In the genomic region with DNA sequence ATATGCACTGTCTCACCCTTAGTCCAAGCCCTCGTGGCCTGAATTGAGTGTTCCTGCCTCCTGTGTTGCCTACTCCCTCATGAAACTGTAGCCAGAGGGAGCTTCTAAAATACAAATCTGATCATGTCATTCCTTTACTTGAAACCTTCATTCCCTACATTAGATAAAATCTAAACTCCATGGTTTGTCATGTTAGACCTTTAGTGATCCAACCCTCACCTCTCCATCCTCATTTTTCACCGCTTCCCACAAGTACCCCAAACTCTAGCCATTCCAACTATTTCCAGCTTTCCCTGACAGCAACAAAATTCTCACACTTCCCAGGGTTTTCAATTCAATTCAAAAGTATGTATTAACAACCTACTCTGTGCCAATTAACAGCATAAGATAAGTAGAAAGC, we compare ENCODE assay signal across 32 cellular contexts. TPM values are rescaled to one million over a fixed set of nuclear protein-coding genes. Genes with fewer than 3 reads are reported as not detected.
"Had no signal": no experiment of that assay in that cellular context is flagged by ENCODE, and none has a peak within 500 bp of the region (broad histone marks: within the 10 kb centered on the region; RNA-seq: fewer than 3 reads in every experiment).

No MANE protein-coding gene starts in this region.

- H3K27ac Mint-ChIP-seq: activated B cell treated with CpG ODN at 0.5 μM for 24 hours; activated CD4-positive, alpha-beta memory T cell treated with anti-CD3 and anti-CD28 coated beads for 36 hours; activated CD4-positive, alpha-beta T cell treated with anti-CD3 and anti-CD28 coated beads, Interleukin-2, amount 10 ng/mL, durations not matched to agents 24 days and 14 days; activated CD8-positive, alpha-beta T cell treated with anti-CD3 and anti-CD28 coated beads for 36 hours; activated naive CD4-positive, alpha-beta T cell treated with anti-CD3 and anti-CD28 coated beads, Interleukin-2, amount 10 ng/mL, durations not matched to agents 7 days and 5 days; activated naive CD4-positive, alpha-beta T cell treated with anti-CD3 and anti-CD28 coated beads, Interleukin-2, amount 50 U/mL, for 24 hours; activated naive CD8-positive, alpha-beta T cell; activated naive CD8-positive, alpha-beta T cell treated with anti-CD3 and anti-CD28 coated beads, Interleukin-2, amount 10 ng/mL, durations not matched to agents 7 days and 5 days; activated naive CD8-positive, alpha-beta T cell treated with anti-CD3 and anti-CD28 coated beads, Interleukin-2, amount 50 U/mL, for 24 hours; activated T-cell treated with anti-CD3 and anti-CD28 coated beads, Interleukin-2, amount 50 U/mL, for 24 hours; activated T-helper 2 cell treated with anti-CD3 and anti-CD28 coated beads, Interferon-gamma antibody, Interleukin-2, Interleukin-4, amounts not matched to agents 10 μg/mL and 5 μg/mL and 100 μg/mL, durations not matched to agents 14 hours and 24 hours and 36 hours; T-helper 1 cell treated with Interleukin-12 subunit alpha and Interleukin-12 subunit beta and Interleukin-4 antibody, amounts not matched to agents 30 μg/mL and 1 μg/mL, for 36 hours; T-helper 2 cell treated with Interferon-gamma antibody and Interleukin-4, amounts not matched to agents 5 μg/mL and 100 μg/mL, for 36 hours had no signal

- H3K27me3 ChIP-seq: ascending aorta, breast epithelium had no signal

- DNase-seq: activated B cell treated with CpG ODN at 0.5 μM for 24 hours; activated CD4-positive, alpha-beta memory T cell treated with anti-CD3 and anti-CD28 coated beads for 36 hours; activated CD4-positive, alpha-beta T cell treated with anti-CD3 and anti-CD28 coated beads for 4 hours; activated CD4-positive, alpha-beta T cell treated with anti-CD3 and anti-CD28 coated beads, Interleukin-2, amount 10 ng/mL, durations not matched to agents 24 days and 14 days; activated CD4-positive, alpha-beta T cell treated with anti-CD3 and anti-CD28 coated beads, Interleukin-2, amount 50 U/mL, for 1 hour; activated CD4-positive, alpha-beta T cell treated with anti-CD3 and anti-CD28 coated beads, Interleukin-2, amount 50 U/mL, for 4 hours; activated CD4-positive, CD25-positive, alpha-beta regulatory T cell treated with anti-CD3 and anti-CD28 coated beads, Interleukin-2, amount 50 U/mL, for 72 hours; activated CD8-positive, alpha-beta memory T cell treated with anti-CD3 and anti-CD28 coated beads, Interleukin-2, amount 50 U/mL, for 48 hours; activated CD8-positive, alpha-beta T cell treated with anti-CD3 and anti-CD28 coated beads for 36 hours; activated effector memory CD4-positive, alpha-beta T cell treated with Interleukin-2 at 50 U/mL for 16 hours; activated gamma-delta T cell; activated naive CD4-positive, alpha-beta T cell treated with anti-CD3 and anti-CD28 coated beads, Interleukin-2, amount 10 ng/mL, durations not matched to agents 7 days and 5 days; activated naive CD4-positive, alpha-beta T cell treated with Interleukin-2 at 50 U/mL for 16 hours; activated naive CD8-positive, alpha-beta T cell treated with anti-CD3 and anti-CD28 coated beads, Interleukin-2, amount 10 ng/mL, durations not matched to agents 7 days and 5 days; activated naive CD8-positive, alpha-beta T cell treated with anti-CD3 and anti-CD28 coated beads, Interleukin-2, amount 50 U/mL, for 24 hours; activated T-cell treated with anti-CD3 and anti-CD28 coated beads, Interleukin-2, amount 50 U/mL, for 24 hours; activated T-cell treated with anti-CD3 and anti-CD28 coated beads, Interleukin-2, amount 50 U/mL, for 48 hours; amygdala; anterior cingulate cortex; brain microvascular endothelial cell; central memory CD4-positive, alpha-beta T cell; T-helper 1 cell; T-helper 9 cell had no signal

- H3K36me3 Mint-ChIP-seq: activated CD4-positive, alpha-beta memory T cell treated with anti-CD3 and anti-CD28 coated beads for 36 hours; activated naive CD4-positive, alpha-beta T cell treated with anti-CD3 and anti-CD28 coated beads, Interleukin-2, amount 10 ng/mL, durations not matched to agents 7 days and 5 days; activated naive CD4-positive, alpha-beta T cell treated with anti-CD3 and anti-CD28 coated beads, Interleukin-2, amount 50 U/mL, for 24 hours; activated naive CD8-positive, alpha-beta T cell; activated naive CD8-positive, alpha-beta T cell treated with anti-CD3 and anti-CD28 coated beads, Interleukin-2, amount 10 ng/mL, durations not matched to agents 7 days and 5 days had no signal

- H3K27me3 Mint-ChIP-seq: activated CD8-positive, alpha-beta T cell treated with anti-CD3 and anti-CD28 coated beads for 36 hours; activated naive CD4-positive, alpha-beta T cell treated with anti-CD3 and anti-CD28 coated beads, Interleukin-2, amount 50 U/mL, for 24 hours; activated naive CD8-positive, alpha-beta T cell; activated naive CD8-positive, alpha-beta T cell treated with anti-CD3 and anti-CD28 coated beads, Interleukin-2, amount 50 U/mL, for 24 hours; activated T-cell treated with anti-CD3 and anti-CD28 coated beads, Interleukin-2, amount 50 U/mL, for 24 hours had no signal

- H3K4me1 Mint-ChIP-seq: activated B cell treated with CpG ODN at 0.5 μM for 24 hours; activated CD4-positive, alpha-beta T cell treated with anti-CD3 and anti-CD28 coated beads, Interleukin-2, amount 10 ng/mL, durations not matched to agents 24 days and 14 days; activated naive CD4-positive, alpha-beta T cell treated with anti-CD3 and anti-CD28 coated beads, Interleukin-2, amount 10 ng/mL, durations not matched to agents 7 days and 5 days; activated naive CD4-positive, alpha-beta T cell treated with anti-CD3 and anti-CD28 coated beads, Interleukin-2, amount 50 U/mL, for 24 hours; activated naive CD8-positive, alpha-beta T cell treated with anti-CD3 and anti-CD28 coated beads, Interleukin-2, amount 10 ng/mL, durations not matched to agents 7 days and 5 days; activated naive CD8-positive, alpha-beta T cell treated with anti-CD3 and anti-CD28 coated beads, Interleukin-2, amount 50 U/mL, for 24 hours had no signal

- H3K4me3 ChIP-seq: ascending aorta, breast epithelium had no signal

- H3K36me3 ChIP-seq: ascending aorta, brain microvascular endothelial cell, breast epithelium had no signal

- H3K4me1 ChIP-seq: ascending aorta, breast epithelium had no signal

- H3K9me3 ChIP-seq: ascending aorta, breast epithelium had no signal

- H3K9me3 Mint-ChIP-seq: activated B cell treated with CpG ODN at 0.5 μM for 24 hours; activated CD4-positive, alpha-beta memory T cell treated with anti-CD3 and anti-CD28 coated beads for 36 hours; activated CD4-positive, alpha-beta T cell treated with anti-CD3 and anti-CD28 coated beads, Interleukin-2, amount 10 ng/mL, durations not matched to agents 24 days and 14 days; activated CD8-positive, alpha-beta T cell treated with anti-CD3 and anti-CD28 coated beads for 36 hours; activated naive CD4-positive, alpha-beta T cell treated with anti-CD3 and anti-CD28 coated beads, Interleukin-2, amount 10 ng/mL, durations not matched to agents 7 days and 5 days; activated naive CD4-positive, alpha-beta T cell treated with anti-CD3 and anti-CD28 coated beads, Interleukin-2, amount 50 U/mL, for 24 hours; activated naive CD8-positive, alpha-beta T cell treated with anti-CD3 and anti-CD28 coated beads, Interleukin-2, amount 10 ng/mL, durations not matched to agents 7 days and 5 days; activated naive CD8-positive, alpha-beta T cell treated with anti-CD3 and anti-CD28 coated beads, Interleukin-2, amount 50 U/mL, for 24 hours; activated T-cell treated with anti-CD3 and anti-CD28 coated beads, Interleukin-2, amount 50 U/mL, for 24 hours; activated T-helper 2 cell treated with anti-CD3 and anti-CD28 coated beads, Interferon-gamma antibody, Interleukin-2, Interleukin-4, amounts not matched to agents 10 μg/mL and 5 μg/mL and 100 μg/mL, durations not matched to agents 14 hours and 24 hours and 36 hours; T-helper 1 cell treated with Interleukin-12 subunit alpha and Interleukin-12 subunit beta and Interleukin-4 antibody, amounts not matched to agents 30 μg/mL and 1 μg/mL, for 36 hours; T-helper 2 cell treated with Interferon-gamma antibody and Interleukin-4, amounts not matched to agents 5 μg/mL and 100 μg/mL, for 36 hours had no signal

- ATAC-seq: activated CD8-positive, alpha-beta T cell treated with anti-CD3 and anti-CD28 coated beads for 36 hours; activated naive CD8-positive, alpha-beta T cell treated with anti-CD3 and anti-CD28 coated beads, Interleukin-2, amount 50 U/mL, for 24 hours had no signal

- H3K27ac ChIP-seq: ascending aorta, brain microvascular endothelial cell, breast epithelium, VCaP had no signal

- H3K4me3 Mint-ChIP-seq: activated B cell treated with CpG ODN at 0.5 μM for 24 hours; activated CD4-positive, alpha-beta memory T cell treated with anti-CD3 and anti-CD28 coated beads for 36 hours; activated CD4-positive, alpha-beta T cell treated with anti-CD3 and anti-CD28 coated beads, Interleukin-2, amount 10 ng/mL, durations not matched to agents 24 days and 14 days; activated CD8-positive, alpha-beta T cell treated with anti-CD3 and anti-CD28 coated beads for 36 hours; activated naive CD4-positive, alpha-beta T cell treated with anti-CD3 and anti-CD28 coated beads, Interleukin-2, amount 10 ng/mL, durations not matched to agents 7 days and 5 days; activated naive CD4-positive, alpha-beta T cell treated with anti-CD3 and anti-CD28 coated beads, Interleukin-2, amount 50 U/mL, for 24 hours; activated naive CD8-positive, alpha-beta T cell; activated naive CD8-positive, alpha-beta T cell treated with anti-CD3 and anti-CD28 coated beads, Interleukin-2, amount 10 ng/mL, durations not matched to agents 7 days and 5 days; activated naive CD8-positive, alpha-beta T cell treated with anti-CD3 and anti-CD28 coated beads, Interleukin-2, amount 50 U/mL, for 24 hours; activated T-cell treated with anti-CD3 and anti-CD28 coated beads, Interleukin-2, amount 50 U/mL, for 24 hours; T-helper 1 cell treated with Interleukin-12 subunit alpha and Interleukin-12 subunit beta and Interleukin-4 antibody, amounts not matched to agents 30 μg/mL and 1 μg/mL, for 36 hours; T-helper 2 cell treated with Interferon-gamma antibody and Interleukin-4, amounts not matched to agents 5 μg/mL and 100 μg/mL, for 36 hours had no signal

RNA-seq across cellular contexts. Expression of gene CNTN2, which starts 18.3 kb away (rescaled TPM):
- total RNA-seq: activated B cell treated with CpG ODN at 0.5 μM for 24 hours; activated CD4-positive, alpha-beta memory T cell treated with anti-CD3 and anti-CD28 coated beads for 36 hours; activated CD4-positive, alpha-beta T cell treated with anti-CD3 and anti-CD28 coated beads, Interleukin-2, amount 10 ng/mL, durations not matched to agents 24 days and 14 days; activated CD8-positive, alpha-beta memory T cell treated with anti-CD3 and anti-CD28 coated beads for 36 hours; activated CD8-positive, alpha-beta T cell treated with anti-CD3 and anti-CD28 coated beads for 36 hours; activated naive CD8-positive, alpha-beta T cell treated with anti-CD3 and anti-CD28 coated beads, Interleukin-2, amount 10 ng/mL, durations not matched to agents 7 days and 5 days; activated T-helper 2 cell treated with anti-CD3 and anti-CD28 coated beads, Interferon-gamma antibody, Interleukin-2, Interleukin-4, amounts not matched to agents 10 μg/mL and 5 μg/mL and 100 μg/mL, durations not matched to agents 14 hours and 24 hours and 36 hours; breast epithelium had no signal

RNA-seq across cellular contexts. Expression of gene TMEM81, which starts 59.6 kb away (rescaled TPM):
- total RNA-seq: ascending aorta had no signal
